1 cellular context compared by ENCODE assay signal in the genomic region with DNA sequence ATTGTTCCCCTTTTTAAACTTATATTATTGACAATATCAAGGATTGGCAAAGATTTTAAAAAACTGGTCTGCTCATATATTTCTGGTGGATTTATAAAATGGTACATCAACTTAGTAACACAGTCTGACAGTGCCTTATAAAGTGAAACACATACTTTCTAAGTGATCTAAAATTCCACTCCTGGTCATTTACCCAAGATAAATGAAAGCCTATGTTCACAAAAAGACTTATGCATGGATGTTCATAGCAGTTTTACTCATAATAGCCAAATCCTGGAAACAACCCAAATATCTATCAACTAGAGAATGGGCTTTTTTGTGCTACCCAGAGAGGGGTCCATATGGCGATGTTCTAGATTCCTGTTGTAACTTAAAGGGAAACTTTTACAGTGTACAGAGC.
TF ChIP-seq lines count a peak whose summit lies in the region.

No MANE protein-coding gene starts in this region.

TF ChIP-seq in SK-N-SH, 30 proteins besides CTCF, POLR2A, EP300 and RAD21 (continued from another document):
- TF ChIP-seq MXI1 (IDR thresholded peaks at IDR 0.05; ENCODE audit: low read depth, low read length): no peak
- TF ChIP-seq, protein P1, sequence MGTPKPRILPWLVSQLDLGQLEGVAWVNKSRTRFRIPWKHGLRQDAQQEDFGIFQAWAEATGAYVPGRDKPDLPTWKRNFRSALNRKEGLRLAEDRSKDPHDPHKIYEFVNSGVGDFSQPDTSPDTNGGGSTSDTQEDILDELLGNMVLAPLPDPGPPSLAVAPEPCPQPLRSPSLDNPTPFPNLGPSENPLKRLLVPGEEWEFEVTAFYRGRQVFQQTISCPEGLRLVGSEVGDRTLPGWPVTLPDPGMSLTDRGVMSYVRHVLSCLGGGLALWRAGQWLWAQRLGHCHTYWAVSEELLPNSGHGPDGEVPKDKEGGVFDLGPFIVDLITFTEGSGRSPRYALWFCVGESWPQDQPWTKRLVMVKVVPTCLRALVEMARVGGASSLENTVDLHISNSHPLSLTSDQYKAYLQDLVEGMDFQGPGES (IDR thresholded peaks at IDR 0.05; ENCODE audit: low read depth, low read length): no peak
- no peak for TF ChIP-seq CHD2 (IDR thresholded peaks at IDR 0.05; ENCODE audit: low read length, partially characterized antibody)
- no peak for TF ChIP-seq FOSL2 (IDR thresholded peaks at IDR 0.05; ENCODE audit: borderline replicate concordance, low read depth)
- no peak for TF ChIP-seq FOXM1 (IDR thresholded peaks at IDR 0.05; ENCODE audit: low read depth)
- no peak for TF ChIP-seq TCF12 (IDR thresholded peaks at IDR 0.05)
- TF ChIP-seq, protein P2, sequence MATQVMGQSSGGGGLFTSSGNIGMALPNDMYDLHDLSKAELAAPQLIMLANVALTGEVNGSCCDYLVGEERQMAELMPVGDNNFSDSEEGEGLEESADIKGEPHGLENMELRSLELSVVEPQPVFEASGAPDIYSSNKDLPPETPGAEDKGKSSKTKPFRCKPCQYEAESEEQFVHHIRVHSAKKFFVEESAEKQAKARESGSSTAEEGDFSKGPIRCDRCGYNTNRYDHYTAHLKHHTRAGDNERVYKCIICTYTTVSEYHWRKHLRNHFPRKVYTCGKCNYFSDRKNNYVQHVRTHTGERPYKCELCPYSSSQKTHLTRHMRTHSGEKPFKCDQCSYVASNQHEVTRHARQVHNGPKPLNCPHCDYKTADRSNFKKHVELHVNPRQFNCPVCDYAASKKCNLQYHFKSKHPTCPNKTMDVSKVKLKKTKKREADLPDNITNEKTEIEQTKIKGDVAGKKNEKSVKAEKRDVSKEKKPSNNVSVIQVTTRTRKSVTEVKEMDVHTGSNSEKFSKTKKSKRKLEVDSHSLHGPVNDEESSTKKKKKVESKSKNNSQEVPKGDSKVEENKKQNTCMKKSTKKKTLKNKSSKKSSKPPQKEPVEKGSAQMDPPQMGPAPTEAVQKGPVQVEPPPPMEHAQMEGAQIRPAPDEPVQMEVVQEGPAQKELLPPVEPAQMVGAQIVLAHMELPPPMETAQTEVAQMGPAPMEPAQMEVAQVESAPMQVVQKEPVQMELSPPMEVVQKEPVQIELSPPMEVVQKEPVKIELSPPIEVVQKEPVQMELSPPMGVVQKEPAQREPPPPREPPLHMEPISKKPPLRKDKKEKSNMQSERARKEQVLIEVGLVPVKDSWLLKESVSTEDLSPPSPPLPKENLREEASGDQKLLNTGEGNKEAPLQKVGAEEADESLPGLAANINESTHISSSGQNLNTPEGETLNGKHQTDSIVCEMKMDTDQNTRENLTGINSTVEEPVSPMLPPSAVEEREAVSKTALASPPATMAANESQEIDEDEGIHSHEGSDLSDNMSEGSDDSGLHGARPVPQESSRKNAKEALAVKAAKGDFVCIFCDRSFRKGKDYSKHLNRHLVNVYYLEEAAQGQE (IDR thresholded peaks at IDR 0.05; ENCODE audit: low read depth, low read length): no peak
- TF ChIP-seq NRF1 (IDR thresholded peaks at IDR 0.05; ENCODE audit: low read depth, low read length): no peak
- TF ChIP-seq JUND (IDR thresholded peaks at IDR 0.05): no peak
TF ChIP-seq in SK-N-SH: peak in this region for 0.
